8 cellular contexts compared by ENCODE assay signal in genomic region chr1:1574721-1575537, GRCh38. TPM values are rescaled to one million over a fixed set of nuclear protein-coding genes. Genes with fewer than 3 reads are reported as not detected.
DNase-seq lines count a peak whose midpoint lies in the region; ATAC-seq and TF ChIP-seq lines count a peak whose summit lies in the region.

Gene SSU72, minus strand, starts transcription at chr1:1574863. Its CDS starts 306 bp downstream, at chr1:1574557.

- peak within 1 kb of the TSS; percentile 93 for H3K4me3 Mint-ChIP-seq in chondrocyte (ENCODE audit: unreplicated experiment)

- peak within 1 kb of the TSS; percentile 99 for H3K27ac Mint-ChIP-seq in chondrocyte (ENCODE audit: unreplicated experiment)

- H3K36me3 Mint-ChIP-seq in chondrocyte (ENCODE audit: low read depth), result peaks cover 5% of the 10 kb centered on the region

- H3K27me3 ChIP-seq in layer of hippocampus (ENCODE audit: control insufficient read depth, insufficient read depth, low read length), result no peaks in the 10 kb centered on the region

- no peaks in the 10 kb centered on the region for H3K9me3 Mint-ChIP-seq in chondrocyte (ENCODE audit: low read depth)

- no peaks in the 10 kb centered on the region for H3K27me3 Mint-ChIP-seq in chondrocyte (ENCODE audit: low read depth)

- H3K27ac ChIP-seq in layer of hippocampus (ENCODE audit: low read depth, low read length), result peak within 1 kb of the TSS; percentile 95

- peak; percentile 78 for ATAC-seq in GM19025 (IDR thresholded peaks at IDR 0.05; ENCODE audit: low read depth, unreplicated experiment)
- peak; percentile 88 for ATAC-seq in HG03280 (IDR thresholded peaks at IDR 0.05; ENCODE audit: unreplicated experiment)

- TF ChIP-seq CTCF in AG09319 (IDR thresholded peaks at IDR 0.05; ENCODE audit: low read depth, low read length) (no peak), chondrocyte (IDR thresholded peaks at IDR 0.05) (no peak)

- peak; percentile 79 for DNase-seq in AG09319 (ENCODE audit: extremely low read depth, low read depth)
- peak; percentile 81 for DNase-seq in NCI-H460 (ENCODE audit: extremely low read depth, low read depth)
- DNase-seq in activated CD4-positive, alpha-beta T cell treated with anti-CD3 and anti-CD28 coated beads for 24 hours (ENCODE audit: low read depth in 2 of 2), result peak; percentile 83 to 89
- no peak for DNase-seq in chondrocyte (ENCODE audit: low spot score)
- peak; percentile 85 to 92 (median 90) for DNase-seq in stimulated activated CD4-positive, alpha-beta T cell treated with anti-CD3 and anti-CD28 coated beads, Interleukin-1b, Interleukin-23, amount 100 ng/mL, for 24 hours (ENCODE audit: low read depth in 4 of 4, low spot score in 1 of 4)

- peaks cover 29% of the 10 kb centered on the region for H3K4me1 Mint-ChIP-seq in chondrocyte (ENCODE audit: low read depth)

RNA-seq across cellular contexts. Expression of gene SSU72, which starts in this region (rescaled TPM):
- total RNA-seq in NCI-H460 (2014; rRNA removed; shearing (Covaris generic)), result 94.5 and 112 TPM in 2 replicates
- polyA plus RNA-seq in NCI-H460 (2014; cell fraction: nucleus; rRNA removed), result 49.2 and 65.5 TPM in 2 replicates
- total RNA-seq in chondrocyte, result 99.7 to 129 TPM (median 100 TPM) in 3 replicates
